10 cellular contexts compared by ENCODE assay signal in genomic region chr9:17005085-17005484, GRCh38.
A peak's percentile ranks its signal among the peaks of the same experiment; 100 is the strongest.
DNase-seq lines count a peak whose midpoint lies in the region; ATAC-seq, FAIRE-seq and TF ChIP-seq lines count a peak whose summit lies in the region.
"Had no signal": no experiment of that assay in that cellular context is flagged by ENCODE, and none has a peak within 500 bp of the region (broad histone marks: within the 10 kb centered on the region; RNA-seq: fewer than 3 reads in every experiment).

No MANE protein-coding gene starts in this region.

- H2AK5ac ChIP-seq in H1 (ENCODE audit: low read depth, low read length) = no peak overlapping the region
- no peak overlapping the region for H2AK5ac ChIP-seq in mesendoderm (ENCODE audit: low read length)

- DNase-seq in AG09309 (ENCODE audit: low read depth) = no peak
- peak; percentile 55 for DNase-seq in NCI-H1105 treated with DMSO at 0.1 percent for 48 hours (lab: John Stamatoyannopoulos, UW)
- peak in 1 of 2 experiments; percentile 21 for DNase-seq in H1 (ENCODE audit: low read depth in 1 of 2, low spot score in 2 of 2)
- peak; percentile 65 for DNase-seq in mesendoderm
- no peak for DNase-seq in glutamatergic neuron
- DNase-seq in stimulated activated CD4-positive, alpha-beta T cell treated with anti-CD3 and anti-CD28 coated beads, Interleukin-4, amount 100 ng/mL, for 24 hours = no peak
- DNase-seq in activated CD4-positive, alpha-beta memory T cell treated with anti-CD3 and anti-CD28 coated beads, Interleukin-2, amount 10 ng/mL, durations not matched to agents 7 days and 5 days = no peak

- no peaks in the 10 kb centered on the region for H3K79me1 ChIP-seq in H1 (ENCODE audit: low read depth, low read length)
- no peaks in the 10 kb centered on the region for H3K79me1 ChIP-seq in mesendoderm (ENCODE audit: low read length)

- H3K9me3 ChIP-seq in H1 (ENCODE audit: insufficient read depth in 2 of 2, low read depth in 1 of 2, low read length in 1 of 2) = no peaks in the 10 kb centered on the region

- no peaks in the 10 kb centered on the region for H3K9me3 Mint-ChIP-seq in glutamatergic neuron (ENCODE audit: unreplicated experiment)
- H3K9me3 Mint-ChIP-seq in activated CD4-positive, alpha-beta memory T cell treated with anti-CD3 and anti-CD28 coated beads, Interleukin-2, amount 10 ng/mL, durations not matched to agents 7 days and 5 days = peaks cover 2% of the 10 kb centered on the region

- TF ChIP-seq EP300 in H1 (IDR thresholded peaks at IDR 0.05; ENCODE audit: borderline replicate concordance in 1 of 2, low read depth in 2 of 2, low read length in 2 of 2) = no peak

- FAIRE-seq in H1 (lab: Jason Lieb, UNC) = no peak
- FAIRE-seq: K562 had no signal

- H3K4me3 ChIP-seq in AG09309 (ENCODE audit: control insufficient read depth, low read depth, low read length) (no peak overlapping the region; the same call in 1 of the 2 replicates), H1 (ENCODE audit: extremely low read depth in 1 of 4, insufficient read depth in 2 of 4, low read depth in 3 of 4, low read length in 4 of 4) (no peak overlapping the region), mesendoderm (ENCODE audit: low read length) (no peak overlapping the region)
- H3K4me3 ChIP-seq: K562 had no signal

- peak overlapping the region; percentile 37; the same call in 1 of the 2 replicates for H2AFZ ChIP-seq in H1 (ENCODE audit: low read length)

- CTCF ChIA-PET in H1 (lab: Charles Lee; ENCODE audit: partially characterized antibody) = interaction anchor here (0.5 kb wide), 1 partner anchor 436 kb away, joined by 3 read pairs; no protein-coding TSS in a partner anchor
- CTCF ChIA-PET in activated CD4-positive, alpha-beta memory T cell treated with anti-CD3 and anti-CD28 coated beads, Interleukin-2, amount 10 ng/mL, durations not matched to agents 7 days and 5 days (lab: Charles Lee) = no interaction called here

- no peak overlapping the region for H3K27ac ChIP-seq in H1 (ENCODE audit: low read depth, low read length)
- H3K27ac ChIP-seq in mesendoderm (ENCODE audit: low read depth, low read length) = no peak overlapping the region

- H3K4me1 ChIP-seq in H1 (replicated peaks in 1 of 4; ENCODE audit: control insufficient read depth in 3 of 4, insufficient read depth in 4 of 4, low read length in 3 of 4) (no peaks in the 10 kb centered on the region), mesendoderm (ENCODE audit: control insufficient read depth, low read depth, low read length) (no peaks in the 10 kb centered on the region)

- no peaks in the 10 kb centered on the region for H3K36me3 Mint-ChIP-seq in glutamatergic neuron (ENCODE audit: unreplicated experiment)
- H3K36me3 Mint-ChIP-seq in activated CD4-positive, alpha-beta memory T cell treated with anti-CD3 and anti-CD28 coated beads, Interleukin-2, amount 10 ng/mL, durations not matched to agents 7 days and 5 days (ENCODE audit: low read depth) = no peaks in the 10 kb centered on the region
- H3K36me3 Mint-ChIP-seq: activated naive CD8-positive, alpha-beta T cell had no signal

- H3K4me2 ChIP-seq in H1 (ENCODE audit: insufficient read depth in 1 of 2, low read depth in 2 of 2, low read length in 2 of 2) (no peak overlapping the region), mesendoderm (ENCODE audit: low read length) (no peak overlapping the region)

- no peaks in the 10 kb centered on the region for H4K20me1 ChIP-seq in H1 (replicated peaks in 1 of 2; ENCODE audit: control insufficient read depth in 1 of 2, insufficient read depth in 2 of 2, low read length in 2 of 2)

- H3K18ac ChIP-seq in H1 (ENCODE audit: extremely low read depth, low read length) = no peak overlapping the region
- H3K18ac ChIP-seq in mesendoderm (ENCODE audit: low read length) = no peak overlapping the region

- no peak overlapping the region for H3K14ac ChIP-seq in H1 (ENCODE audit: insufficient read length)

- H3K36me3 ChIP-seq in H1 (ENCODE audit: control insufficient read depth in 2 of 4, insufficient read depth in 4 of 4, low read length in 3 of 4) (no peaks in the 10 kb centered on the region), mesendoderm (ENCODE audit: control insufficient read depth, insufficient read depth, low read length) (no peaks in the 10 kb centered on the region)

- H4K5ac ChIP-seq in H1 (ENCODE audit: insufficient read length, low read depth, low read length) (no peak overlapping the region), mesendoderm (ENCODE audit: low read length) (no peak overlapping the region)

- H3K23ac ChIP-seq in H1 (ENCODE audit: insufficient read length) = no peak overlapping the region
- H3K23ac ChIP-seq in mesendoderm (ENCODE audit: low read length) = no peak overlapping the region

- no peak overlapping the region for H3K27ac Mint-ChIP-seq in glutamatergic neuron (ENCODE audit: unreplicated experiment)
- H3K27ac Mint-ChIP-seq in activated CD4-positive, alpha-beta memory T cell treated with anti-CD3 and anti-CD28 coated beads, Interleukin-2, amount 10 ng/mL, durations not matched to agents 7 days and 5 days = no peak overlapping the region
- H3K27ac Mint-ChIP-seq: activated naive CD8-positive, alpha-beta T cell had no signal

- peak; percentile 10 for TF ChIP-seq CTCF in AG09309 (IDR thresholded peaks at IDR 0.05; ENCODE audit: control insufficient read depth, insufficient read depth, low read depth, low read length, missing control alignments)
- TF ChIP-seq CTCF in H1 (IDR thresholded peaks at IDR 0.05; ENCODE audit: control extremely low read depth in 1 of 3, insufficient read depth in 1 of 3, low read depth in 1 of 3, low read length in 3 of 3) = no peak
- TF ChIP-seq CTCF in glutamatergic neuron (IDR thresholded peaks at IDR 0.05; ENCODE audit: partially characterized antibody, unreplicated experiment) = no peak

- no peaks in the 10 kb centered on the region for H3K4me1 Mint-ChIP-seq in glutamatergic neuron (ENCODE audit: low read depth, unreplicated experiment)
- H3K4me1 Mint-ChIP-seq in activated CD4-positive, alpha-beta memory T cell treated with anti-CD3 and anti-CD28 coated beads, Interleukin-2, amount 10 ng/mL, durations not matched to agents 7 days and 5 days = no peaks in the 10 kb centered on the region

- no peak overlapping the region for H2BK20ac ChIP-seq in H1 (ENCODE audit: low read length)

- H3K79me2 ChIP-seq in H1 (ENCODE audit: control insufficient read depth in 1 of 2, insufficient read depth in 2 of 2, low read length in 2 of 2) (no peaks in the 10 kb centered on the region), mesendoderm (ENCODE audit: control insufficient read depth, insufficient read depth, low read length) (no peaks in the 10 kb centered on the region)

- no peak overlapping the region for H3K9ac ChIP-seq in H1 (replicated peaks in 1 of 4; ENCODE audit: extremely low read depth in 1 of 4, low read depth in 3 of 4, low read length in 3 of 4)
- H3K9ac ChIP-seq in mesendoderm (ENCODE audit: low read length) = no peak overlapping the region

- no peak overlapping the region for H4K91ac ChIP-seq in H1 (replicated peaks; ENCODE audit: insufficient read length, low read length)

- no peak overlapping the region for H2BK5ac ChIP-seq in H1 (ENCODE audit: low read depth, low read length)
- no peak overlapping the region for H2BK5ac ChIP-seq in mesendoderm (ENCODE audit: low read length)

- H3K56ac ChIP-seq in H1 (replicated peaks; ENCODE audit: insufficient read length, low read depth, low read length) (no peak overlapping the region), mesendoderm (ENCODE audit: low read length) (no peak overlapping the region)

- POLR2A ChIA-PET in H1 (lab: Charles Lee; ENCODE audit: partially characterized antibody) = interaction anchor here (1.6 kb wide), 1 partner anchor 11 kb away, joined by 4 read pairs; no protein-coding TSS in a partner anchor
- POLR2A ChIA-PET in activated CD4-positive, alpha-beta memory T cell treated with anti-CD3 and anti-CD28 coated beads, Interleukin-2, amount 10 ng/mL, durations not matched to agents 7 days and 5 days (lab: Charles Lee) = no interaction called here

- TF ChIP-seq RAD21 in H1 (IDR thresholded peaks at IDR 0.05 in 1 of 2, conservative IDR thresholded peaks at IDR 0.05 in 1 of 2; ENCODE audit: low read depth in 2 of 2, low read length in 2 of 2) = no peak

- WGBS in H1 (ENCODE audit: extremely low coverage in 1 of 2, insufficient coverage in 1 of 2, insufficient read length in 1 of 2, insufficient replicate concordance in 2 of 2, low coverage in 1 of 2, low lambda C conversion rate in 2 of 2, missing lambda C conversion rate in 1 of 2), 2 experiments = 66% methylated on average over 11 of the region's 11 CpGs; no CpG with 5 or more reads in 1 of the 2 experiments
- no CpG with 5 or more reads among the region's 11 CpGs for WGBS in mesendoderm (ENCODE audit: extremely low coverage, insufficient coverage, low lambda C conversion rate)

- no peaks in the 10 kb centered on the region for H3K23me2 ChIP-seq in H1 (ENCODE audit: low read depth, low read length)

- H3K27me3 ChIP-seq in H1 (replicated peaks in 1 of 4; ENCODE audit: control insufficient read depth in 3 of 4, extremely low read depth in 1 of 4, insufficient read depth in 3 of 4, low read length in 3 of 4) = no peaks in the 10 kb centered on the region
- peaks cover 3% of the 10 kb centered on the region for H3K27me3 ChIP-seq in mesendoderm (ENCODE audit: insufficient read depth, low read length, poor library complexity)

- no peak overlapping the region for H2BK12ac ChIP-seq in H1 (ENCODE audit: low read depth, low read length)

- no peak for TF ChIP-seq POLR2A in H1 (IDR thresholded peaks at IDR 0.05; ENCODE audit: control extremely low read depth in 1 of 2, low read depth in 2 of 2, low read length in 2 of 2)

- H3K4ac ChIP-seq in H1 (replicated peaks; ENCODE audit: insufficient read length, low read depth, low read length) (no peak overlapping the region), mesendoderm (ENCODE audit: low read depth, low read length) (no peak overlapping the region)

- H4K8ac ChIP-seq in H1 (ENCODE audit: extremely low read depth, insufficient read depth, low read length) = no peak overlapping the region
- H4K8ac ChIP-seq in mesendoderm (ENCODE audit: low read depth, low read length) = no peak overlapping the region

- no peak for ATAC-seq in GM19023 (IDR thresholded peaks at IDR 0.05; ENCODE audit: unreplicated experiment)
- ATAC-seq: K562 had no signal

- H3K4me3 Mint-ChIP-seq in glutamatergic neuron (ENCODE audit: unreplicated experiment) = no peak overlapping the region
- H3K4me3 Mint-ChIP-seq in activated CD4-positive, alpha-beta memory T cell treated with anti-CD3 and anti-CD28 coated beads, Interleukin-2, amount 10 ng/mL, durations not matched to agents 7 days and 5 days = no peak overlapping the region
- H3K4me3 Mint-ChIP-seq: activated naive CD8-positive, alpha-beta T cell had no signal

- no peaks in the 10 kb centered on the region for H3K27me3 Mint-ChIP-seq in glutamatergic neuron (ENCODE audit: unreplicated experiment)
- no peaks in the 10 kb centered on the region for H3K27me3 Mint-ChIP-seq in activated CD4-positive, alpha-beta memory T cell treated with anti-CD3 and anti-CD28 coated beads, Interleukin-2, amount 10 ng/mL, durations not matched to agents 7 days and 5 days
- H3K27me3 Mint-ChIP-seq: activated naive CD8-positive, alpha-beta T cell had no signal

- no peak overlapping the region for H2BK15ac ChIP-seq in H1 (ENCODE audit: low read length)
- H2BK15ac ChIP-seq in mesendoderm (replicated peaks; ENCODE audit: low read depth) = no peak overlapping the region

- H2BK120ac ChIP-seq in H1 (replicated peaks; ENCODE audit: low read depth, low read length) (no peak overlapping the region), mesendoderm (ENCODE audit: low read depth, low read length) (no peak overlapping the region)

Comparison
In these comparisons a context has a peak if more than half of its experiments do, and no peak if none do; other contexts are left out.
1. DNase-seq: peak in NCI-H1105 treated with DMSO at 0.1 percent for 48 hours (single experiment) and mesendoderm (single experiment); none in AG09309 (single experiment), glutamatergic neuron (single experiment), stimulated activated CD4-positive, alpha-beta T cell treated with anti-CD3 and anti-CD28 coated beads, Interleukin-4, amount 100 ng/mL, for 24 hours (single experiment) and activated CD4-positive, alpha-beta memory T cell treated with anti-CD3 and anti-CD28 coated beads, Interleukin-2, amount 10 ng/mL, durations not matched to agents 7 days and 5 days (single experiment).